8 cellular contexts compared by ENCODE assay signal in genomic region chr11:76810151-76810853, GRCh38. TPM values are rescaled to one million over a fixed set of nuclear protein-coding genes. Genes with fewer than 3 reads are reported as not detected.
DNase-seq lines count a peak whose midpoint lies in the region; ATAC-seq and TF ChIP-seq lines count a peak whose summit lies in the region.

No MANE protein-coding gene starts in this region.

- ATAC-seq in left lobe of liver = peak; percentile 76

- no peaks in the 10 kb centered on the region for H3K79me1 ChIP-seq in neuronal stem cell (ENCODE audit: low read depth, low read length)

- H3K14ac ChIP-seq in neuronal stem cell (ENCODE audit: low read length) = no peak overlapping the region

- no peak overlapping the region for H4K91ac ChIP-seq in neuronal stem cell (ENCODE audit: low read depth, low read length, poor library complexity)

- no peak for TF ChIP-seq POLR2A in suprapubic skin (IDR thresholded peaks at IDR 0.05)

- H3K27ac ChIP-seq in suprapubic skin = peak overlapping the region; percentile 10
- H3K27ac ChIP-seq in neuronal stem cell (replicated peaks; ENCODE audit: low read length) = no peak overlapping the region

- H2AK5ac ChIP-seq in neuronal stem cell (ENCODE audit: low read depth, low read length) = no peak overlapping the region

- no peak overlapping the region for H3K23ac ChIP-seq in neuronal stem cell (ENCODE audit: low read depth, low read length, poor library complexity)

- no peak overlapping the region for H2BK12ac ChIP-seq in neuronal stem cell (ENCODE audit: low read length)

- no peak overlapping the region for H3K4me2 ChIP-seq in neuronal stem cell (ENCODE audit: insufficient read depth, low read length, poor library complexity, severe bottlenecking)

- H3K4ac ChIP-seq in neuronal stem cell (ENCODE audit: low read length) = no peak overlapping the region

- H3K4me3 ChIP-seq in suprapubic skin = no peak overlapping the region
- no peak overlapping the region for H3K4me3 ChIP-seq in neuronal stem cell (ENCODE audit: low read length in 2 of 2)
- no peak overlapping the region for H3K4me3 ChIP-seq in MG63

- no peak overlapping the region for H2BK120ac ChIP-seq in neuronal stem cell (ENCODE audit: low read depth, low read length)

- H3K9ac ChIP-seq in neuronal stem cell (ENCODE audit: low read depth, low read length, poor library complexity) = no peak overlapping the region

- no peak overlapping the region for H2BK15ac ChIP-seq in neuronal stem cell (ENCODE audit: low read length)

- H3K4me1 ChIP-seq in suprapubic skin (peaks cover 32% of the 10 kb centered on the region), neuronal stem cell (ENCODE audit: control insufficient read depth in 2 of 2, insufficient read depth in 1 of 2, low read depth in 1 of 2, low read length in 2 of 2) (peaks cover 3 to 13% of the 10 kb centered on the region in 2 donors)

- peak; percentile 49 to 74 for DNase-seq in NOMO-1 (lab: John Stamatoyannopoulos, UW; ENCODE audit: unreplicated experiment in 2 of 2)
- peak; percentile 37 for DNase-seq in amniotic epithelial cell (ENCODE audit: low read depth)
- peak; percentile 63 for DNase-seq in left lobe of liver (ENCODE audit: low spot score)
- peak in 1 of 2 donors; percentile 58 for DNase-seq in suprapubic skin (ENCODE audit: low spot score in 2 of 2)
- DNase-seq in neuronal stem cell (ENCODE audit: low spot score) = no peak
- DNase-seq in NCI-H2227 treated with DMSO at 0.1 percent for 48 hours (lab: John Stamatoyannopoulos, UW) = no peak
- DNase-seq in MG63 = no peak

- H3K18ac ChIP-seq in neuronal stem cell (ENCODE audit: low read length) = no peak overlapping the region

- peaks cover 4% of the 10 kb centered on the region for H3K9me3 ChIP-seq in suprapubic skin
- peaks cover 4 to 5% of the 10 kb centered on the region in 2 donors for H3K9me3 ChIP-seq in neuronal stem cell (replicated peaks in 1 of 2; ENCODE audit: control insufficient read depth in 2 of 2, insufficient read depth in 1 of 2, low read depth in 1 of 2, low read length in 2 of 2)
- peaks cover 14% of the 10 kb centered on the region for H3K9me3 ChIP-seq in MG63

- no peak overlapping the region for H2AFZ ChIP-seq in neuronal stem cell (ENCODE audit: low read length)

- TF ChIP-seq EP300 in suprapubic skin (IDR thresholded peaks at IDR 0.05) = no peak

- peak; percentile 42; the same call in 2 of the 3 replicates for TF ChIP-seq CTCF in GM12872 (IDR thresholded peaks at IDR 0.05; ENCODE audit: insufficient read depth, low read depth, low read length)
- TF ChIP-seq CTCF in suprapubic skin (IDR thresholded peaks at IDR 0.05) = peak in 1 of 2 donors; percentile 27

- H3K27me3 ChIP-seq in suprapubic skin = no peaks in the 10 kb centered on the region
- no peaks in the 10 kb centered on the region for H3K27me3 ChIP-seq in neuronal stem cell (ENCODE audit: control insufficient read depth in 3 of 3, insufficient read depth in 3 of 3, low read depth in 1 of 3, low read length in 3 of 3)
- H3K27me3 ChIP-seq in MG63 = no peaks in the 10 kb centered on the region

- H2BK5ac ChIP-seq in neuronal stem cell (ENCODE audit: low read length) = no peak overlapping the region

- no peak overlapping the region for H4K8ac ChIP-seq in neuronal stem cell (ENCODE audit: low read depth, low read length)

- H3K36me3 ChIP-seq in suprapubic skin (no peaks in the 10 kb centered on the region), neuronal stem cell (replicated peaks in 1 of 2; ENCODE audit: control insufficient read depth in 2 of 2, insufficient read depth in 2 of 2, low read length in 2 of 2) (no peaks in the 10 kb centered on the region), MG63 (no peaks in the 10 kb centered on the region)

- 63% methylated on average over 11 of the region's 11 CpGs for WGBS in suprapubic skin
- WGBS in neuronal stem cell (ENCODE audit: extremely low coverage in 2 of 2, insufficient read length in 2 of 2, insufficient replicate concordance in 1 of 2), 2 donors = no CpG with 5 or more reads among the region's 11 CpGs

RNA-seq across cellular contexts. Expression of gene TSKU, which starts 27.1 kb away (rescaled TPM):
- 547 TPM for total RNA-seq in left lobe of liver
- total RNA-seq in suprapubic skin = 100 to 1,000 TPM in 3 of 4 donors, 10 to 100 TPM in 1; 85.5 to 155 (median 128) TPM
- 12.1 TPM for polyA plus RNA-seq in neuronal stem cell (2013, experiment 1 of 2)
- polyA plus RNA-seq in neuronal stem cell (2013, experiment 2 of 2) = 11.9 TPM
- 4.8 and 8.2 TPM in 2 replicates for total RNA-seq in MG63 (2014; rRNA removed; shearing (Covaris generic); ENCODE audit: low replicate concordance)

RNA-seq across cellular contexts. Expression of gene ACER3, which starts 50.4 kb away (rescaled TPM):
- total RNA-seq in left lobe of liver (4.8 TPM), suprapubic skin (10 to 100 TPM in 1 of 4 donors, 1 to 10 TPM in 3; 8.9 to 10.1 (median 9.5) TPM)
- 7.2 TPM for polyA plus RNA-seq in neuronal stem cell (2013, experiment 1 of 2)
- 8.0 TPM for polyA plus RNA-seq in neuronal stem cell (2013, experiment 2 of 2)
- total RNA-seq in MG63 (2014; rRNA removed; shearing (Covaris generic); ENCODE audit: low replicate concordance) = 15.8 and 56.2 TPM in 2 replicates

Comparison
In these comparisons a context has a peak if more than half of its experiments do, and no peak if none do; other contexts are left out.
1. DNase-seq: peak in NOMO-1 (2 of 2), amniotic epithelial cell (single experiment) and left lobe of liver (single experiment); none in neuronal stem cell (single experiment), NCI-H2227 treated with DMSO at 0.1 percent for 48 hours (single experiment) and MG63 (single experiment).